In the genomic region with DNA sequence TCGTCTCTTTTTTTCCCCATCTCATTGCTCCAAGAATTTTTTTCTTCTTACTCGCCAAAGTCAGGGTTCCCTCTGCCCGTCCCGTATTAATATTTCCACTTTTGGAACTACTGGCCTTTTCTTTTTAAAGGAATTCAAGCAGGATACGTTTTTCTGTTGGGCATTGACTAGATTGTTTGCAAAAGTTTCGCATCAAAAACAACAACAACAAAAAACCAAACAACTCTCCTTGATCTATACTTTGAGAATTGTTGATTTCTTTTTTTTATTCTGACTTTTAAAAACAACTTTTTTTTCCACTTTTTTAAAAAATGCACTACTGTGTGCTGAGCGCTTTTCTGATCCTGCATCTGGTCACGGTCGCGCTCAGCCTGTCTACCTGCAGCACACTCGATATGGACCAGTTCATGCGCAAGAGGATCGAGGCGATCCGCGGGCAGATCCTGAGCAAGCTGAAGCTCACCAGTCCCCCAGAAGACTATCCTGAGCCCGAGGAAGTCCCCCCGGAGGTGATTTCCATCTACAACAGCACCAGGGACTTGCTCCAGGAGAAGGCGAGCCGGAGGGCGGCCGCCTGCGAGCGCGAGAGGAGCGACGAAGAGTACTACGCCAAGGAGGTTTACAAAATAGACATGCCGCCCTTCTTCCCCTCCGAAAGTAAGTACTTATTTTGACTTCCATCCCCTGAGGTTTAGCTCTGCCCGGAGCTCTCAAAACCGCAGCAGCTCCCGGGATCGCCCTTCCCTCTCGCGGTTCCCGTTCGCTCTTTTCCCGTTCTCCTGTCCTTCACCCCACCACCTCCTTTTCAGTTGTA, we compare ENCODE assay signal across 8 cellular contexts. TPM values are rescaled to one million over a fixed set of nuclear protein-coding genes. Genes with fewer than 3 reads are reported as not detected.
A peak's percentile ranks its signal among the peaks of the same experiment; 100 is the strongest.
DNase-seq lines count a peak whose midpoint lies in the region; ATAC-seq and TF ChIP-seq lines count a peak whose summit lies in the region.

No MANE protein-coding gene starts in this region.

- no peak for TF ChIP-seq CTCF in cardiac fibroblast (IDR thresholded peaks at IDR 0.05; ENCODE audit: low read depth, low read length)
- TF ChIP-seq CTCF in lower leg skin (IDR thresholded peaks at IDR 0.05) = no peak
- TF ChIP-seq CTCF in tibial nerve (IDR thresholded peaks at IDR 0.05) = no peak

- peak overlapping the region; percentile 53 to 89 (median 72) for H3K27ac ChIP-seq in tibial nerve

- no peaks in the 10 kb centered on the region for H3K9me3 ChIP-seq in tibial nerve

- H3K36me3 ChIP-seq in tibial nerve = no peaks in the 10 kb centered on the region

- WGBS in lower leg skin, 2 donors = 0% methylated on average over 39 of the region's 39 CpGs
- 2% methylated on average over 38 to 39 of the region's 39 CpGs for WGBS in tibial nerve, 2 donors

- peak overlapping the region; percentile 66 to 71 for H3K4me3 ChIP-seq in cardiac fibroblast (replicated peaks in 1 of 2; ENCODE audit: low read depth in 2 of 2, low read length in 2 of 2)
- H3K4me3 ChIP-seq in lower leg skin (ENCODE audit: low read depth, poor library complexity, severe bottlenecking) = peak overlapping the region; percentile 60
- H3K4me3 ChIP-seq in tibial nerve = peak overlapping the region; percentile 53 to 76 (median 69)

- ATAC-seq in HG02885 (IDR thresholded peaks at IDR 0.05; ENCODE audit: poor library complexity, unreplicated experiment) = no peak

- CTCF ChIA-PET in HEK293T (lab: Yijun Ruan, JAX) = no interaction called here

- intact Hi-C loops in lower leg skin (cut with DNase I; ENCODE audit: low total_unique reads) = loop anchor here (10.0 kb wide), 1 partner anchor 1468 kb away; no protein-coding TSS in a partner anchor

- TF ChIP-seq POLR2A in lower leg skin (IDR thresholded peaks at IDR 0.05) = no peak
- TF ChIP-seq POLR2A in tibial nerve (IDR thresholded peaks at IDR 0.05) = no peak

- peak; percentile 38 for DNase-seq in DMS53 treated with DMSO at 0.1 percent for 48 hours (lab: John Stamatoyannopoulos, UW; ENCODE audit: unreplicated experiment)
- peak; percentile 42 for DNase-seq in LHCN-M2 (ENCODE audit: low read depth)
- peak; percentile 42 to 55 for DNase-seq in cardiac fibroblast (ENCODE audit: low read depth in 2 of 2)
- peak in 1 of 2 donors; percentile 89 for DNase-seq in lower leg skin (ENCODE audit: low spot score in 2 of 2)
- peak in 1 of 2 donors; percentile 26 for DNase-seq in tibial nerve (ENCODE audit: low spot score in 2 of 2)
- DNase-seq in LoVo (ENCODE audit: low spot score) = no peak
- DNase-seq in HEK293T (ENCODE audit: extremely low spot score) = no peak

- H3K27me3 ChIP-seq in tibial nerve = no peaks in the 10 kb centered on the region

- no peak for TF ChIP-seq EP300 in tibial nerve (IDR thresholded peaks at IDR 0.05)

- H3K4me1 ChIP-seq in tibial nerve = peaks cover 0 to 45% (median 11%) of the 10 kb centered on the region in 4 donors

- POLR2A ChIA-PET in HEK293T (lab: Yijun Ruan, JAX) = interaction anchor here (0.7 to 1.4 kb wide), 2 partner anchors 11 to 19 kb away, joined by 3 to 4 read pairs; no protein-coding TSS in a partner anchor

TF ChIP-seq in HEK293T, 16 proteins besides CTCF, POLR2A, EP300 and RAD21:
- no peak for TF ChIP-seq FOXM1 (IDR thresholded peaks at IDR 0.05; ENCODE audit: borderline replicate concordance)
- TF ChIP-seq HDGF (IDR thresholded peaks at IDR 0.05; ENCODE audit: borderline replicate concordance) = no peak
- TF ChIP-seq ARNT (IDR thresholded peaks at IDR 0.05) = no peak
- no peak for TF ChIP-seq FOXA1 (IDR thresholded peaks at IDR 0.05)
- TF ChIP-seq ZNF384 (IDR thresholded peaks at IDR 0.05) = no peak
- TF ChIP-seq NFRKB (IDR thresholded peaks at IDR 0.05) = no peak
- TF ChIP-seq CTBP1 (IDR thresholded peaks at IDR 0.05; ENCODE audit: borderline replicate concordance) = no peak
- no peak for TF ChIP-seq TARDBP (IDR thresholded peaks at IDR 0.05)
- no peak for TF ChIP-seq PKNOX1 (IDR thresholded peaks at IDR 0.05)
- no peak for TF ChIP-seq SP1 (IDR thresholded peaks at IDR 0.05)
- TF ChIP-seq L3MBTL2 (conservative IDR thresholded peaks at IDR 0.05) = no peak
- TF ChIP-seq FOXK2 (IDR thresholded peaks at IDR 0.05) = no peak
- no peak for TF ChIP-seq BHLHE40 (IDR thresholded peaks at IDR 0.05; ENCODE audit: borderline replicate concordance)
TF ChIP-seq in HEK293T: peak in this region for 0.

RNA-seq across cellular contexts. Expression of gene TGFB2, which starts 1.5 kb away (rescaled TPM):
- total RNA-seq in LHCN-M2 (2014; rRNA removed) (5.1 and 7.7 TPM in 2 replicates), lower leg skin (1 to 10 TPM in 2 of 4 donors, under 1 TPM in 2; 0.55 to 2.9 (median 1.8) TPM), tibial nerve (10 to 100 TPM in 1 of 4 donors, 1 to 10 TPM in 3; 7.3 to 13.5 (median 8.3) TPM)
- 36.3 TPM for polyA plus RNA-seq in LHCN-M2 (2012)

Comparison
In these comparisons a context has a peak if more than half of its experiments do, and no peak if none do; other contexts are left out.
1. DNase-seq: peak in DMS53 treated with DMSO at 0.1 percent for 48 hours (single experiment), LHCN-M2 (single experiment) and cardiac fibroblast (2 of 2); none in LoVo (single experiment) and HEK293T (single experiment).
2. Peak in every context shown above with its lines, with median percentiles within 50 percentile points of each other: H3K4me3 ChIP-seq.